In genomic region chr7:100671353-100672327, GRCh38 we compare ENCODE assay signal across 1 cellular context.
TF ChIP-seq lines count a peak whose summit lies in the region.

No MANE protein-coding gene starts in this region.

TF ChIP-seq in HepG2, 621 proteins besides CTCF, POLR2A, EP300 and RAD21:
- TF ChIP-seq ZNF629 (CRISPR knock-in tag; conservative IDR thresholded peaks at IDR 0.05), result peak; percentile 80
- TF ChIP-seq, protein P1, sequence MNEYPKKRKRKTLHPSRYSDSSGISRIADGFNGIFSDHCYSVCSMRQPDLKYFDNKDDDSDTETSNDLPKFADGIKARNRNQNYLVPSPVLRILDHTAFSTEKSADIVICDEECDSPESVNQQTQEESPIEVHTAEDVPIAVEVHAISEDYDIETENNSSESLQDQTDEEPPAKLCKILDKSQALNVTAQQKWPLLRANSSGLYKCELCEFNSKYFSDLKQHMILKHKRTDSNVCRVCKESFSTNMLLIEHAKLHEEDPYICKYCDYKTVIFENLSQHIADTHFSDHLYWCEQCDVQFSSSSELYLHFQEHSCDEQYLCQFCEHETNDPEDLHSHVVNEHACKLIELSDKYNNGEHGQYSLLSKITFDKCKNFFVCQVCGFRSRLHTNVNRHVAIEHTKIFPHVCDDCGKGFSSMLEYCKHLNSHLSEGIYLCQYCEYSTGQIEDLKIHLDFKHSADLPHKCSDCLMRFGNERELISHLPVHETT (CRISPR knock-in tag; conservative IDR thresholded peaks at IDR 0.05), result no peak
- no peak for TF ChIP-seq ZNF253 (CRISPR knock-in tag; IDR thresholded peaks at IDR 0.05; ENCODE audit: borderline replicate concordance)
- no peak for TF ChIP-seq HES4 (CRISPR knock-in tag; IDR thresholded peaks at IDR 0.05; ENCODE audit: borderline replicate concordance)
